15 cellular contexts compared by ENCODE assay signal in genomic region chr3:109640146-109640652, GRCh38.
"Had no signal": no experiment of that assay in that cellular context is flagged by ENCODE, and none has a peak within 500 bp of the region (broad histone marks: within the 10 kb centered on the region; RNA-seq: fewer than 3 reads in every experiment).

No MANE protein-coding gene starts in this region.

- H3K27ac ChIP-seq: cardiac muscle cell, gastrocnemius medialis, left ventricle myocardium inferior, stomach, uterus had no signal

- FAIRE-seq: endometrium, keratinocyte had no signal

- DNase-seq: activated CD4-positive, alpha-beta memory T cell treated with anti-CD3 and anti-CD28 coated beads for 36 hours; activated gamma-delta T cell treated with Interleukin-2 at 50 U/mL for 16 hours; activated naive CD8-positive, alpha-beta T cell treated with anti-CD3 and anti-CD28 coated beads, Interleukin-2, amount 10 ng/mL, durations not matched to agents 7 days and 5 days; activated T-cell treated with anti-CD3 and anti-CD28 coated beads, Interleukin-2, amount 50 U/mL, for 72 hours; aorta; gastrocnemius medialis; left ventricle myocardium inferior; mesendoderm; stomach; T1000; uterus had no signal

- H3K4me1 ChIP-seq: gastrocnemius medialis, left ventricle myocardium inferior, stomach, uterus had no signal

- ATAC-seq: activated T-cell treated with anti-CD3 and anti-CD28 coated beads, Interleukin-2, amount 50 U/mL, for 72 hours; gastrocnemius medialis had no signal

- H3K27me3 ChIP-seq: cardiac muscle cell, gastrocnemius medialis, stomach, uterus had no signal

- H3K9me3 ChIP-seq: gastrocnemius medialis, left ventricle myocardium inferior, stomach, uterus had no signal

- H3K36me3 ChIP-seq: cardiac muscle cell, gastrocnemius medialis, left ventricle myocardium inferior, stomach, uterus had no signal

- H3K4me3 ChIP-seq: cardiac muscle cell, gastrocnemius medialis, left ventricle myocardium inferior, skin epidermis, stomach, uterus had no signal
